25 cellular contexts compared by ENCODE assay signal in genomic region chr6:30131947-30132497, GRCh38. TPM values are rescaled to one million over a fixed set of nuclear protein-coding genes. Genes with fewer than 3 reads are reported as not detected.
DNase-seq lines count a peak whose midpoint lies in the region; ATAC-seq, FAIRE-seq and TF ChIP-seq lines count a peak whose summit lies in the region.
"Had no signal": no experiment of that assay in that cellular context is flagged by ENCODE, and none has a peak within 500 bp of the region (broad histone marks: within the 10 kb centered on the region; RNA-seq: fewer than 3 reads in every experiment).

No MANE protein-coding gene starts in this region.

- peaks cover 44 to 48% of the 10 kb centered on the region in 2 donors for H3K27me3 Mint-ChIP-seq in natural killer cell treated with Interleukin-12 subunit alpha and Interleukin-12 subunit beta and Interleukin-15 and Interleukin-18, amount 100 ng/mL, for 72 hours

- in situ Hi-C loops in HepG2 (cut with HindIII; ENCODE audit: extremely low pct_ligation_motif_present, low pct_unique_long_range_greater_than_20kb) = no loop called here

- H3K27me3 ChIP-seq in HepG2 (ENCODE audit: control insufficient read depth in 1 of 2, insufficient read depth in 2 of 2, low read length in 2 of 2) (no peaks in the 10 kb centered on the region), right lobe of liver (peaks cover 0 to 8% of the 10 kb centered on the region in 2 donors)

- H3K4me1 ChIP-seq in HepG2 (ENCODE audit: insufficient read depth, low read length) = peaks cover 80% of the 10 kb centered on the region
- H3K4me1 ChIP-seq in right lobe of liver = peaks cover 0 to 9% (median 2%) of the 10 kb centered on the region in 4 donors

- H3K36me3 Mint-ChIP-seq in natural killer cell treated with Interleukin-12 subunit alpha and Interleukin-12 subunit beta and Interleukin-15 and Interleukin-18, amount 100 ng/mL, for 72 hours = no peaks in the 10 kb centered on the region
- H3K36me3 Mint-ChIP-seq: CD4-positive, CD25-positive, alpha-beta regulatory T cell; CD8-positive, alpha-beta T cell had no signal

- H3K36me3 ChIP-seq in HepG2 (replicated peaks in 1 of 2; ENCODE audit: control insufficient read depth in 1 of 2, insufficient read depth in 2 of 2, low read length in 2 of 2) = no peaks in the 10 kb centered on the region
- no peaks in the 10 kb centered on the region for H3K36me3 ChIP-seq in right lobe of liver

- POLR2A ChIA-PET in HepG2 (lab: Yijun Ruan, JAX) = interaction anchor here (1.0 to 4.7 kb wide), 10 partner anchors 12 to 71 kb away, joined by 3 to 43 read pairs (median 14); partner anchors contain the start of genes POLR1H, PPP1R11, TRIM15 and TRIM31

- DNase-seq in HepG2 (ENCODE audit: low spot score) (no peak), right lobe of liver (no peak), choroid plexus epithelial cell (ENCODE audit: low read depth) (no peak), ureter (ENCODE audit: low spot score) (peak; percentile 23), NCI-H446 treated with DMSO at 0.1 percent for 48 hours (lab: John Stamatoyannopoulos, UW) (no peak), NCI-H1694 (lab: John Stamatoyannopoulos, UW) (no peak)
- DNase-seq in natural killer cell treated with Interleukin-12 subunit alpha and Interleukin-12 subunit beta and Interleukin-15 and Interleukin-18, amount 100 ng/mL, for 72 hours (ENCODE audit: low spot score) = no peak
- DNase-seq: ACHN; Caco-2; CD4-positive, CD25-positive, alpha-beta regulatory T cell; CD8-positive, alpha-beta T cell; DMS 273 treated with DMSO at 0.1 percent for 48 hours; DMS79; EL; GDM1; GM23248; H7; HCEC 1CT had no signal

- peaks cover 10 to 12% of the 10 kb centered on the region in 2 donors for H3K4me1 Mint-ChIP-seq in natural killer cell treated with Interleukin-12 subunit alpha and Interleukin-12 subunit beta and Interleukin-15 and Interleukin-18, amount 100 ng/mL, for 72 hours (ENCODE audit: low read depth in 2 of 2)

- H3K79me2 ChIP-seq in HepG2 (ENCODE audit: insufficient read depth, low read length) = no peaks in the 10 kb centered on the region

- H3K9me3 ChIP-seq in HepG2 (ENCODE audit: low read length) (no peaks in the 10 kb centered on the region), right lobe of liver (no peaks in the 10 kb centered on the region)
- H3K9me3 ChIP-seq: Caco-2 had no signal

- TF ChIP-seq RAD21 in HepG2 (CRISPR knock-in tag; IDR thresholded peaks at IDR 0.05) = no peak

- no TSS peak for BruUV-seq in HepG2 (replicated peaks; lab: Mats Ljungman, UMichigan)

- H3K27ac ChIP-seq in HepG2 (ENCODE audit: extremely low read length, insufficient read depth, low read length) (no peak overlapping the region), right lobe of liver (no peak overlapping the region)
- H3K27ac ChIP-seq: 22Rv1, C4-2B, GM23248 had no signal

- H2AFZ ChIP-seq in HepG2 (ENCODE audit: low read length) = peak overlapping the region; percentile 28
- H2AFZ ChIP-seq: GM23248 had no signal

- H3K9me3 Mint-ChIP-seq in natural killer cell treated with Interleukin-12 subunit alpha and Interleukin-12 subunit beta and Interleukin-15 and Interleukin-18, amount 100 ng/mL, for 72 hours = no peaks in the 10 kb centered on the region
- H3K9me3 Mint-ChIP-seq: CD8-positive, alpha-beta T cell had no signal

- TF ChIP-seq EP300 in HepG2 (IDR thresholded peaks at IDR 0.05; ENCODE audit: low read depth in 2 of 2, low read length in 2 of 2) = no peak
- TF ChIP-seq EP300 in HepG2 (CRISPR knock-in tag; IDR thresholded peaks at IDR 0.05; ENCODE audit: borderline replicate concordance) = no peak

- H4K20me1 ChIP-seq in HepG2 (ENCODE audit: insufficient read depth, low read length) = no peaks in the 10 kb centered on the region

- FAIRE-seq in HepG2 (lab: Jason Lieb, UNC) = no peak
- FAIRE-seq: A204.1, GM12878, H1 had no signal

- TF ChIP-seq CTCF in HepG2 (CRISPR knock-in tag; IDR thresholded peaks at IDR 0.05) = no peak
- TF ChIP-seq CTCF in right lobe of liver (IDR thresholded peaks at IDR 0.05) = no peak
- peak; percentile 10 for TF ChIP-seq CTCF in choroid plexus epithelial cell (conservative IDR thresholded peaks at IDR 0.05; ENCODE audit: low read depth, low read length)

- H3K4me3 ChIP-seq in HepG2 (replicated peaks in 1 of 3; ENCODE audit: insufficient read depth in 1 of 3, low read depth in 2 of 3, low read length in 3 of 3) (no peak overlapping the region), right lobe of liver (no peak overlapping the region), choroid plexus epithelial cell (ENCODE audit: low read depth, low read length) (no peak overlapping the region)
- H3K4me3 ChIP-seq: GM12878, GM23248 had no signal

- H3K4me2 ChIP-seq in HepG2 (ENCODE audit: low read depth, low read length) = no peak overlapping the region

- intact Hi-C loops in HepG2 (cut with micrococcal nuclease; ENCODE audit: unreplicated experiment) (loop anchor here (1.0 to 2.0 kb wide), 2 partner anchors 29 to 39 kb away; no protein-coding TSS in a partner anchor), right lobe of liver (cut with DNase I) (no loop called here)

- CTCF ChIA-PET in HepG2 (lab: Yijun Ruan, JAX; ENCODE audit: low intra/inter-chr PET ratio, low total read pairs) = interaction anchor here (0.9 to 6.5 kb wide), 4 partner anchors 28 to 394 kb away, joined by 3 to 140 read pairs (median 16); partner anchors contain the start of gene RNF39

- WGBS in HepG2 (ENCODE audit: low lambda C conversion rate) = 84% methylated on average over 2 of the region's 2 CpGs
- 76% methylated on average over 2 of the region's 2 CpGs for WGBS in right lobe of liver (ENCODE audit: insufficient coverage, low coverage, low lambda C conversion rate, missing lambda C conversion rate)

- H3K4me3 Mint-ChIP-seq in natural killer cell treated with Interleukin-12 subunit alpha and Interleukin-12 subunit beta and Interleukin-15 and Interleukin-18, amount 100 ng/mL, for 72 hours = no peak overlapping the region
- H3K4me3 Mint-ChIP-seq: CD4-positive, CD25-positive, alpha-beta regulatory T cell; CD8-positive, alpha-beta T cell had no signal

- no peak for TF ChIP-seq POLR2A in HepG2 (IDR thresholded peaks at IDR 0.05; ENCODE audit: insufficient read depth in 1 of 2, low read depth in 2 of 2, low read length in 2 of 2)
- TF ChIP-seq POLR2A in right lobe of liver (IDR thresholded peaks at IDR 0.05) = no peak

- H3K9ac ChIP-seq in HepG2 (ENCODE audit: insufficient read depth, low read depth, low read length) = no peak overlapping the region
- H3K9ac ChIP-seq: GM23248 had no signal

- no peak overlapping the region for H3K27ac Mint-ChIP-seq in natural killer cell treated with Interleukin-12 subunit alpha and Interleukin-12 subunit beta and Interleukin-15 and Interleukin-18, amount 100 ng/mL, for 72 hours
- H3K27ac Mint-ChIP-seq: CD8-positive, alpha-beta T cell had no signal

- ATAC-seq in HepG2 (no peak), right lobe of liver (no peak)
- no peak for ATAC-seq in natural killer cell treated with Interleukin-12 subunit alpha and Interleukin-12 subunit beta and Interleukin-15 and Interleukin-18, amount 100 ng/mL, for 72 hours

RNA-seq across cellular contexts. Expression of gene TRIM40, which starts 3.9 kb away (rescaled TPM):
- total RNA-seq in HepG2 (2016; rRNA removed; fragmentation: Illumina TruSeq; extraction: Trizol) = 0.13 TPM in 1 of 2 replicates, not detected in the other
- total RNA-seq in HepG2 (2016; cell fraction: cytosol; rRNA removed; fragmentation: Illumina TruSeq; extraction: Trizol; ENCODE audit: low read depth) = not detected in 2 replicates
- total RNA-seq in HepG2 (2016; cell fraction: insoluble cytoplasmic fraction; rRNA removed; fragmentation: Illumina TruSeq; extraction: Trizol) = 0.09 and 0.10 TPM in 2 replicates
- total RNA-seq in HepG2 (2016; cell fraction: membrane; rRNA removed; fragmentation: Illumina TruSeq; extraction: Trizol) = not detected in 2 replicates
- total RNA-seq in HepG2 (2016; cell fraction: nucleus; rRNA removed; fragmentation: Illumina TruSeq; extraction: Trizol) = not detected in 2 replicates
- 0.58 and 0.88 TPM in 2 replicates for polyA plus RNA-seq in HepG2 (2011; rRNA removed)
- 0.39 and 0.55 TPM in 2 replicates for polyA plus RNA-seq in HepG2 (2011; cell fraction: cytosol; rRNA removed)
- polyA plus RNA-seq in HepG2 (2011; cell fraction: nucleus; rRNA removed) = 0.53 and 0.64 TPM in 2 replicates
- polyA plus RNA-seq in HepG2 (2012) = 0.29 TPM in 1 of 2 replicates, not detected in the other
- not detected in 2 replicates for polyA plus RNA-seq in HepG2 (2016; cell fraction: cytosol; fragmentation: Illumina TruSeq; extraction: Trizol; ENCODE audit: low read depth)
- polyA plus RNA-seq in HepG2 (2016; cell fraction: insoluble cytoplasmic fraction; fragmentation: Illumina TruSeq; extraction: Trizol; ENCODE audit: low read depth) = 0.12 TPM in 1 of 2 replicates, not detected in the other
- polyA plus RNA-seq in HepG2 (2016; cell fraction: membrane; fragmentation: Illumina TruSeq; extraction: Trizol; ENCODE audit: low read depth) = not detected in 2 replicates
- not detected in 2 replicates for polyA plus RNA-seq in HepG2 (2016; cell fraction: nucleus; fragmentation: Illumina TruSeq; extraction: Trizol; ENCODE audit: insufficient read depth, low read depth)
- polyA minus RNA-seq in HepG2 (2011; rRNA and poly(A)+ RNA removed; ENCODE audit: low replicate concordance) = 0.21 and 0.82 TPM in 2 replicates
- polyA minus RNA-seq in HepG2 (2011; cell fraction: cytosol; rRNA and poly(A)+ RNA removed) = 0.69 TPM in 1 of 2 replicates, not detected in the other
- polyA minus RNA-seq in HepG2 (2011; cell fraction: nucleus; rRNA and poly(A)+ RNA removed) = 0.64 and 0.75 TPM in 2 replicates
- total RNA-seq in right lobe of liver = 1 to 10 TPM in 1 of 6 experiments, under 1 TPM in 1, not detected in 4; 0.18 to 5.2 TPM
- not detected for polyA plus RNA-seq in PFSK-1 (2012; ENCODE audit: insufficient read length, low read depth)
- not detected for total RNA-seq in ureter
- total RNA-seq in natural killer cell treated with Interleukin-12 subunit alpha and Interleukin-12 subunit beta and Interleukin-15 and Interleukin-18, amount 100 ng/mL, for 72 hours = not detected
- total RNA-seq: Caco-2; CD8-positive, alpha-beta T cell; GM12878; GM23248; H1; H7 had no signal
- polyA plus RNA-seq: BJ; CD4-positive, CD25-positive, alpha-beta regulatory T cell; GM12878; GM23248; H1 had no signal

RNA-seq across cellular contexts. Expression of gene TRIM31, which starts 19.1 kb away (rescaled TPM):
- total RNA-seq in HepG2 (2016; rRNA removed; fragmentation: Illumina TruSeq; extraction: Trizol) (0.51 TPM in 1 of 2 replicates, not detected in the other), right lobe of liver (1 to 10 TPM in 1 of 6 experiments, under 1 TPM in 5; 0.32 to 5.1 (median 0.60) TPM), ureter (0.78 TPM)
- not detected in 2 replicates for total RNA-seq in HepG2 (2016; cell fraction: cytosol; rRNA removed; fragmentation: Illumina TruSeq; extraction: Trizol; ENCODE audit: low read depth)
- 0.11 TPM in 1 of 2 replicates, not detected in the other for total RNA-seq in HepG2 (2016; cell fraction: insoluble cytoplasmic fraction; rRNA removed; fragmentation: Illumina TruSeq; extraction: Trizol)
- not detected in 2 replicates for total RNA-seq in HepG2 (2016; cell fraction: membrane; rRNA removed; fragmentation: Illumina TruSeq; extraction: Trizol)
- total RNA-seq in HepG2 (2016; cell fraction: nucleus; rRNA removed; fragmentation: Illumina TruSeq; extraction: Trizol) = 0.16 and 0.19 TPM in 2 replicates
- polyA plus RNA-seq in HepG2 (2011; rRNA removed) = 0.13 and 0.33 TPM in 2 replicates
- polyA plus RNA-seq in HepG2 (2011; cell fraction: cytosol; rRNA removed) = 0.07 and 0.09 TPM in 2 replicates
- polyA plus RNA-seq in HepG2 (2011; cell fraction: nucleus; rRNA removed) = 0.76 and 0.97 TPM in 2 replicates
- polyA plus RNA-seq in HepG2 (2012) = 3.9 and 7.8 TPM in 2 replicates
- 0.08 and 0.22 TPM in 2 replicates for polyA plus RNA-seq in HepG2 (2016; cell fraction: cytosol; fragmentation: Illumina TruSeq; extraction: Trizol; ENCODE audit: low read depth)
- polyA plus RNA-seq in HepG2 (2016; cell fraction: insoluble cytoplasmic fraction; fragmentation: Illumina TruSeq; extraction: Trizol; ENCODE audit: low read depth) = not detected in 2 replicates
- polyA plus RNA-seq in HepG2 (2016; cell fraction: membrane; fragmentation: Illumina TruSeq; extraction: Trizol; ENCODE audit: low read depth) = not detected in 2 replicates
- 0.30 TPM in 1 of 2 replicates, not detected in the other for polyA plus RNA-seq in HepG2 (2016; cell fraction: nucleus; fragmentation: Illumina TruSeq; extraction: Trizol; ENCODE audit: insufficient read depth, low read depth)
- 0.09 and 0.16 TPM in 2 replicates for polyA minus RNA-seq in HepG2 (2011; rRNA and poly(A)+ RNA removed; ENCODE audit: low replicate concordance)
- polyA minus RNA-seq in HepG2 (2011; cell fraction: cytosol; rRNA and poly(A)+ RNA removed) = not detected in 2 replicates
- polyA minus RNA-seq in HepG2 (2011; cell fraction: nucleus; rRNA and poly(A)+ RNA removed) = 1.3 and 3.5 TPM in 2 replicates
- not detected for polyA plus RNA-seq in PFSK-1 (2012; ENCODE audit: insufficient read length, low read depth)
- total RNA-seq in natural killer cell treated with Interleukin-12 subunit alpha and Interleukin-12 subunit beta and Interleukin-15 and Interleukin-18, amount 100 ng/mL, for 72 hours = not detected
- total RNA-seq: CD4-positive, CD25-positive, alpha-beta regulatory T cell; CD8-positive, alpha-beta T cell; GM23248; H1; H7 had no signal
- polyA plus RNA-seq: BJ, GM23248, H1 had no signal

RNA-seq across cellular contexts. Expression of gene TRIM10, which starts 29.0 kb away (rescaled TPM):
- total RNA-seq in HepG2 (2016; rRNA removed; fragmentation: Illumina TruSeq; extraction: Trizol) = 4.1 and 4.5 TPM in 2 replicates
- 0.44 and 0.61 TPM in 2 replicates for total RNA-seq in HepG2 (2016; cell fraction: cytosol; rRNA removed; fragmentation: Illumina TruSeq; extraction: Trizol; ENCODE audit: low read depth)
- total RNA-seq in HepG2 (2016; cell fraction: insoluble cytoplasmic fraction; rRNA removed; fragmentation: Illumina TruSeq; extraction: Trizol) = 3.6 and 4.2 TPM in 2 replicates
- total RNA-seq in HepG2 (2016; cell fraction: membrane; rRNA removed; fragmentation: Illumina TruSeq; extraction: Trizol) = 2.1 and 2.3 TPM in 2 replicates
- 4.0 and 4.1 TPM in 2 replicates for total RNA-seq in HepG2 (2016; cell fraction: nucleus; rRNA removed; fragmentation: Illumina TruSeq; extraction: Trizol)
- 6.8 and 7.6 TPM in 2 replicates for polyA plus RNA-seq in HepG2 (2011; rRNA removed)
- polyA plus RNA-seq in HepG2 (2011; cell fraction: cytosol; rRNA removed) = 3.3 and 4.0 TPM in 2 replicates
- 11.9 and 13.4 TPM in 2 replicates for polyA plus RNA-seq in HepG2 (2011; cell fraction: nucleus; rRNA removed)
- 4.9 and 6.0 TPM in 2 replicates for polyA plus RNA-seq in HepG2 (2012)
- polyA plus RNA-seq in HepG2 (2016; cell fraction: cytosol; fragmentation: Illumina TruSeq; extraction: Trizol; ENCODE audit: low read depth) = 0.32 and 0.33 TPM in 2 replicates
- polyA plus RNA-seq in HepG2 (2016; cell fraction: insoluble cytoplasmic fraction; fragmentation: Illumina TruSeq; extraction: Trizol; ENCODE audit: low read depth) = 4.6 and 4.8 TPM in 2 replicates
- 1.0 and 1.3 TPM in 2 replicates for polyA plus RNA-seq in HepG2 (2016; cell fraction: membrane; fragmentation: Illumina TruSeq; extraction: Trizol; ENCODE audit: low read depth)
- polyA plus RNA-seq in HepG2 (2016; cell fraction: nucleus; fragmentation: Illumina TruSeq; extraction: Trizol; ENCODE audit: insufficient read depth, low read depth) = 8.1 and 9.5 TPM in 2 replicates
- 0.05 and 3.6 TPM in 2 replicates for polyA minus RNA-seq in HepG2 (2011; rRNA and poly(A)+ RNA removed; ENCODE audit: low replicate concordance)
- 2.0 and 2.2 TPM in 2 replicates for polyA minus RNA-seq in HepG2 (2011; cell fraction: cytosol; rRNA and poly(A)+ RNA removed)
- 4.0 and 5.1 TPM in 2 replicates for polyA minus RNA-seq in HepG2 (2011; cell fraction: nucleus; rRNA and poly(A)+ RNA removed)
- total RNA-seq in right lobe of liver = 1 to 10 TPM in 5 of 6 experiments, under 1 TPM in 1; 0.74 to 2.4 (median 1.4) TPM
- not detected for polyA plus RNA-seq in PFSK-1 (2012; ENCODE audit: insufficient read length, low read depth)
- total RNA-seq in ureter = not detected
- not detected for total RNA-seq in natural killer cell treated with Interleukin-12 subunit alpha and Interleukin-12 subunit beta and Interleukin-15 and Interleukin-18, amount 100 ng/mL, for 72 hours
- total RNA-seq: CD4-positive, CD25-positive, alpha-beta regulatory T cell; CD8-positive, alpha-beta T cell; GM12878; H1; H7 had no signal
- polyA plus RNA-seq: BJ; CD4-positive, CD25-positive, alpha-beta regulatory T cell; GM23248 had no signal

RNA-seq across cellular contexts. Expression of gene TRIM15, which starts 31.3 kb away (rescaled TPM):
- total RNA-seq in HepG2 (2016; rRNA removed; fragmentation: Illumina TruSeq; extraction: Trizol) = 30.4 and 35.1 TPM in 2 replicates
- total RNA-seq in HepG2 (2016; cell fraction: cytosol; rRNA removed; fragmentation: Illumina TruSeq; extraction: Trizol; ENCODE audit: low read depth) = 5.9 and 7.6 TPM in 2 replicates
- 25.6 and 34.0 TPM in 2 replicates for total RNA-seq in HepG2 (2016; cell fraction: insoluble cytoplasmic fraction; rRNA removed; fragmentation: Illumina TruSeq; extraction: Trizol)
- 13.2 and 15.4 TPM in 2 replicates for total RNA-seq in HepG2 (2016; cell fraction: membrane; rRNA removed; fragmentation: Illumina TruSeq; extraction: Trizol)
- total RNA-seq in HepG2 (2016; cell fraction: nucleus; rRNA removed; fragmentation: Illumina TruSeq; extraction: Trizol) = 26.9 and 31.0 TPM in 2 replicates
- polyA plus RNA-seq in HepG2 (2011; rRNA removed) = 38.2 and 41.7 TPM in 2 replicates
- 29.0 and 39.2 TPM in 2 replicates for polyA plus RNA-seq in HepG2 (2011; cell fraction: cytosol; rRNA removed)
- 86.1 and 97.2 TPM in 2 replicates for polyA plus RNA-seq in HepG2 (2011; cell fraction: nucleus; rRNA removed)
- polyA plus RNA-seq in HepG2 (2012) = 34.9 and 37.3 TPM in 2 replicates
- polyA plus RNA-seq in HepG2 (2016; cell fraction: cytosol; fragmentation: Illumina TruSeq; extraction: Trizol; ENCODE audit: low read depth) = 4.4 and 6.6 TPM in 2 replicates
- polyA plus RNA-seq in HepG2 (2016; cell fraction: insoluble cytoplasmic fraction; fragmentation: Illumina TruSeq; extraction: Trizol; ENCODE audit: low read depth) = 20.8 and 23.2 TPM in 2 replicates
- 8.8 and 10.0 TPM in 2 replicates for polyA plus RNA-seq in HepG2 (2016; cell fraction: membrane; fragmentation: Illumina TruSeq; extraction: Trizol; ENCODE audit: low read depth)
- polyA plus RNA-seq in HepG2 (2016; cell fraction: nucleus; fragmentation: Illumina TruSeq; extraction: Trizol; ENCODE audit: insufficient read depth, low read depth) = 40.0 and 40.3 TPM in 2 replicates
- polyA minus RNA-seq in HepG2 (2011; rRNA and poly(A)+ RNA removed; ENCODE audit: low replicate concordance) = 0.12 and 47.7 TPM in 2 replicates
- 22.0 and 26.2 TPM in 2 replicates for polyA minus RNA-seq in HepG2 (2011; cell fraction: cytosol; rRNA and poly(A)+ RNA removed)
- polyA minus RNA-seq in HepG2 (2011; cell fraction: nucleus; rRNA and poly(A)+ RNA removed) = 45.7 and 67.4 TPM in 2 replicates
- total RNA-seq in right lobe of liver = 10 to 100 TPM in 1 of 6 experiments, 1 to 10 TPM in 5; 1.7 to 17.7 (median 5.7) TPM
- polyA plus RNA-seq in PFSK-1 (2012; ENCODE audit: insufficient read length, low read depth) = not detected
- total RNA-seq in ureter = not detected
- total RNA-seq in natural killer cell treated with Interleukin-12 subunit alpha and Interleukin-12 subunit beta and Interleukin-15 and Interleukin-18, amount 100 ng/mL, for 72 hours = under 1 TPM in 1 of 2 donors, not detected in 1; 0.20 TPM
- total RNA-seq: CD4-positive, CD25-positive, alpha-beta regulatory T cell; CD8-positive, alpha-beta T cell; GM12878; GM23248; H7 had no signal
- polyA plus RNA-seq: BJ; CD4-positive, CD25-positive, alpha-beta regulatory T cell; GM23248 had no signal

RNA-seq across cellular contexts. Expression of gene RNF39, which starts 56.5 kb away (rescaled TPM):
- 0.13 TPM in 2 replicates for total RNA-seq in HepG2 (2016; rRNA removed; fragmentation: Illumina TruSeq; extraction: Trizol)
- not detected in 2 replicates for total RNA-seq in HepG2 (2016; cell fraction: cytosol; rRNA removed; fragmentation: Illumina TruSeq; extraction: Trizol; ENCODE audit: low read depth)
- total RNA-seq in HepG2 (2016; cell fraction: insoluble cytoplasmic fraction; rRNA removed; fragmentation: Illumina TruSeq; extraction: Trizol) = 0.24 TPM in 1 of 2 replicates, not detected in the other
- total RNA-seq in HepG2 (2016; cell fraction: membrane; rRNA removed; fragmentation: Illumina TruSeq; extraction: Trizol) = 0.07 and 0.09 TPM in 2 replicates
- total RNA-seq in HepG2 (2016; cell fraction: nucleus; rRNA removed; fragmentation: Illumina TruSeq; extraction: Trizol) = not detected in 2 replicates
- polyA plus RNA-seq in HepG2 (2011; rRNA removed) = 1.8 and 2.2 TPM in 2 replicates
- 1.9 and 2.2 TPM in 2 replicates for polyA plus RNA-seq in HepG2 (2011; cell fraction: cytosol; rRNA removed)
- 0.76 and 1.4 TPM in 2 replicates for polyA plus RNA-seq in HepG2 (2011; cell fraction: nucleus; rRNA removed)
- 3.2 and 3.8 TPM in 2 replicates for polyA plus RNA-seq in HepG2 (2012)
- polyA plus RNA-seq in HepG2 (2016; cell fraction: cytosol; fragmentation: Illumina TruSeq; extraction: Trizol; ENCODE audit: low read depth) = not detected in 2 replicates
- 0.37 and 0.41 TPM in 2 replicates for polyA plus RNA-seq in HepG2 (2016; cell fraction: insoluble cytoplasmic fraction; fragmentation: Illumina TruSeq; extraction: Trizol; ENCODE audit: low read depth)
- polyA plus RNA-seq in HepG2 (2016; cell fraction: membrane; fragmentation: Illumina TruSeq; extraction: Trizol; ENCODE audit: low read depth) = not detected in 2 replicates
- 0.23 and 0.78 TPM in 2 replicates for polyA plus RNA-seq in HepG2 (2016; cell fraction: nucleus; fragmentation: Illumina TruSeq; extraction: Trizol; ENCODE audit: insufficient read depth, low read depth)
- polyA minus RNA-seq in HepG2 (2011; rRNA and poly(A)+ RNA removed; ENCODE audit: low replicate concordance) = 0.26 and 0.84 TPM in 2 replicates
- polyA minus RNA-seq in HepG2 (2011; cell fraction: cytosol; rRNA and poly(A)+ RNA removed) = 0.62 and 1.1 TPM in 2 replicates
- polyA minus RNA-seq in HepG2 (2011; cell fraction: nucleus; rRNA and poly(A)+ RNA removed) = 0.37 and 0.39 TPM in 2 replicates
- total RNA-seq in right lobe of liver = not detected
- polyA plus RNA-seq in PFSK-1 (2012; ENCODE audit: insufficient read length, low read depth) = 3.6 TPM
- total RNA-seq in ureter = 0.65 TPM
- total RNA-seq in natural killer cell treated with Interleukin-12 subunit alpha and Interleukin-12 subunit beta and Interleukin-15 and Interleukin-18, amount 100 ng/mL, for 72 hours = not detected
- total RNA-seq: CD4-positive, CD25-positive, alpha-beta regulatory T cell; CD8-positive, alpha-beta T cell; GM12878; GM23248 had no signal
- polyA plus RNA-seq: BJ had no signal
